Comparison of ENCODE assay signal across 15 cellular contexts in the genomic region with DNA sequence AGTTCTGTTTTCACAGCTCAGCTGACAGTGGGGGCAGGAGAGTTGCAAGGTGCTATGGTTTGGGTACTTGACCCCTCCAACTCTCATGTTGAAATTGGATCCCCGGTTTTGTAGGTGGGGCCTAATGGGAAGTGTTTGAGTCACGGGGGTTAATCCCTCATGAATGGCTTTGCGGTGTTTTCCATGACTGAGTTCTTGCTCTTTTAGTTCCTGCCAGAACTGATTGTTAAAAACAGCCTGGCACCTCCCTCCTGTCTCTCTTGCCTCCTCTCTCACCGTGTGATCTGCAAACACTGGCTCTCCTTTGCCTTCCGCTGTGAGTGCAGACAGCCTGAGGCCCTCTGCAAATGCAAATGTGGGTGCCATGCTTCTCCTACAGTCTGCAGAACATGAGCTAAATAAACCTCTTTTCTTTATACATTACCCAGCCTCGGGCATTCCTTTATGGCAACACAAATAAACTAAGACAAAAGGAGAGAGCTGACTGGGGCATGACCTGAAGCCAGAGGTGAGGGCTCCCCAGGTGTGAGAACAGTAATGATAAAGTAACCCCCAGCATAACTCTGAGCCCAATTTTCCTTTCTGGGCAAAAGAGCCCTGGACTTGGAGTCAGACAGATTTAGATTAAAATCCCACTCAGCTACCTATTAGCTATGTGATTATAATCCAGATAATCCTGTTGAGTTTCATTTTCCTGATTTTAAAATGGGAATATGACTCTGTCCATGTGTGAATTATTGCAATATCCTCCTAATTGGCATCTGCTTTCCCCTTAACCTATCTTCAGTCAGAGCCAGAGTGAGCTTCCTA.
A peak's percentile ranks its signal among the peaks of the same experiment; 100 is the strongest.
DNase-seq lines count a peak whose midpoint lies in the region; ATAC-seq and TF ChIP-seq lines count a peak whose summit lies in the region.
"Had no signal": no experiment of that assay in that cellular context is flagged by ENCODE, and none has a peak within 500 bp of the region (broad histone marks: within the 10 kb centered on the region; RNA-seq: fewer than 3 reads in every experiment).

No MANE protein-coding gene starts in this region.

- no peaks in the 10 kb centered on the region for H3K36me3 Mint-ChIP-seq in naive thymus-derived CD4-positive, alpha-beta T cell

- no peaks in the 10 kb centered on the region for H3K4me1 ChIP-seq in left lung
- H3K4me1 ChIP-seq in naive thymus-derived CD4-positive, alpha-beta T cell (ENCODE audit: control insufficient read depth in 2 of 2, insufficient read depth in 2 of 2, low read length in 2 of 2) = no peaks in the 10 kb centered on the region
- H3K4me1 ChIP-seq in tibial artery = no peaks in the 10 kb centered on the region
- H3K4me1 ChIP-seq: colonic mucosa had no signal

- H3K9me3 ChIP-seq in left lung = no peaks in the 10 kb centered on the region
- no peaks in the 10 kb centered on the region for H3K9me3 ChIP-seq in naive thymus-derived CD4-positive, alpha-beta T cell (ENCODE audit: control insufficient read depth in 2 of 3, low read length in 3 of 3)
- H3K9me3 ChIP-seq in tibial artery = no peaks in the 10 kb centered on the region
- H3K9me3 ChIP-seq: colonic mucosa had no signal

- H3K4me3 Mint-ChIP-seq in naive thymus-derived CD4-positive, alpha-beta T cell = no peak overlapping the region
- H3K4me3 Mint-ChIP-seq: activated naive CD8-positive, alpha-beta T cell treated with anti-CD3 and anti-CD28 coated beads, Interleukin-2, amount 50 U/mL, for 24 hours; stimulated activated memory B cell treated with anti-CD40 and anti-IgM and Interleukin-4, amounts not matched to agents 10 μg/mL and 1 μg/mL and 100 μg/mL, for 72 hours had no signal

- peaks cover 0 to 19% (median 4%) of the 10 kb centered on the region in 11 donors for H3K9me3 Mint-ChIP-seq in naive thymus-derived CD4-positive, alpha-beta T cell
- H3K9me3 Mint-ChIP-seq: activated naive CD8-positive, alpha-beta T cell treated with anti-CD3 and anti-CD28 coated beads, Interleukin-2, amount 50 U/mL, for 24 hours had no signal

- TF ChIP-seq CTCF in left lung (IDR thresholded peaks at IDR 0.05) = no peak
- no peak for TF ChIP-seq CTCF in tibial artery (IDR thresholded peaks at IDR 0.05)

- H3K4me3 ChIP-seq in left lung (no peak overlapping the region), tibial artery (no peak overlapping the region)
- H3K4me3 ChIP-seq in naive thymus-derived CD4-positive, alpha-beta T cell (ENCODE audit: low read length) = no peak overlapping the region
- H3K4me3 ChIP-seq: colonic mucosa had no signal

- H3K36me3 ChIP-seq in left lung (no peaks in the 10 kb centered on the region), tibial artery (no peaks in the 10 kb centered on the region)
- H3K36me3 ChIP-seq in naive thymus-derived CD4-positive, alpha-beta T cell (ENCODE audit: control insufficient read depth in 2 of 3, insufficient read depth in 3 of 3, low read length in 3 of 3) = no peaks in the 10 kb centered on the region
- H3K36me3 ChIP-seq: colonic mucosa had no signal

- POLR2A ChIA-PET in naive thymus-derived CD4-positive, alpha-beta T cell (lab: Charles Lee) = no interaction called here

- ATAC-seq in left lung = peak; percentile 94
- no peak for ATAC-seq in HG02870 (IDR thresholded peaks at IDR 0.05; ENCODE audit: unreplicated experiment)
- no peak for ATAC-seq in GM18519 (IDR thresholded peaks at IDR 0.05; ENCODE audit: low FRiP score, unreplicated experiment)
- no peak for ATAC-seq in naive thymus-derived CD4-positive, alpha-beta T cell
- ATAC-seq: activated naive CD8-positive, alpha-beta T cell treated with anti-CD3 and anti-CD28 coated beads, Interleukin-2, amount 50 U/mL, for 24 hours; stimulated activated memory B cell treated with anti-CD40 and anti-IgM and Interleukin-4, amounts not matched to agents 10 μg/mL and 1 μg/mL and 100 μg/mL, for 72 hours had no signal

- peak; percentile 92 for DNase-seq in DMS53 (lab: John Stamatoyannopoulos, UW)
- DNase-seq in NCI-H1105 (lab: John Stamatoyannopoulos, UW) = peak; percentile 9
- DNase-seq in astrocyte of the hippocampus (ENCODE audit: low read depth, low spot score) = peak; percentile 75
- peak in 1 of 2 donors; percentile 67 for DNase-seq in left lung
- no peak for DNase-seq in naive thymus-derived CD4-positive, alpha-beta T cell
- DNase-seq in tibial artery = no peak
- DNase-seq: activated naive CD8-positive, alpha-beta T cell treated with anti-CD3 and anti-CD28 coated beads, Interleukin-2, amount 50 U/mL, for 24 hours; colonic mucosa; kidney; NCI-H2171 treated with DMSO at 0.1 percent for 48 hours; occipital lobe; RPMI8226 had no signal

- intact Hi-C loops in left lung (cut with DNase I) = no loop called here
- intact Hi-C loops in naive thymus-derived CD4-positive, alpha-beta T cell (cut with micrococcal nuclease) = no loop called here
- intact Hi-C loops in tibial artery (cut with DNase I; ENCODE audit: low total_unique reads) = no loop called here

- H3K27ac ChIP-seq in left lung = peak overlapping the region; percentile 60 to 75
- no peak overlapping the region for H3K27ac ChIP-seq in naive thymus-derived CD4-positive, alpha-beta T cell (ENCODE audit: low read depth, low read length)
- H3K27ac ChIP-seq in tibial artery = no peak overlapping the region
- H3K27ac ChIP-seq: colonic mucosa had no signal

- CTCF ChIA-PET in naive thymus-derived CD4-positive, alpha-beta T cell (lab: Charles Lee) = no interaction called here

- H3K27me3 ChIP-seq in left lung (no peaks in the 10 kb centered on the region), tibial artery (peaks cover 0 to 7% of the 10 kb centered on the region in 2 donors)
- no peaks in the 10 kb centered on the region for H3K27me3 ChIP-seq in naive thymus-derived CD4-positive, alpha-beta T cell (ENCODE audit: control insufficient read depth in 2 of 2, insufficient read depth in 2 of 2, low read length in 2 of 2)
- H3K27me3 ChIP-seq: colonic mucosa had no signal

- H3K27me3 Mint-ChIP-seq in naive thymus-derived CD4-positive, alpha-beta T cell = peaks cover 14 to 40% (median 22%) of the 10 kb centered on the region in 5 donors

- H3K4me1 Mint-ChIP-seq in naive thymus-derived CD4-positive, alpha-beta T cell = no peaks in the 10 kb centered on the region

- no peak overlapping the region for H3K27ac Mint-ChIP-seq in naive thymus-derived CD4-positive, alpha-beta T cell
- H3K27ac Mint-ChIP-seq: activated naive CD8-positive, alpha-beta T cell treated with anti-CD3 and anti-CD28 coated beads, Interleukin-2, amount 50 U/mL, for 24 hours; stimulated activated memory B cell treated with anti-CD40 and anti-IgM and Interleukin-4, amounts not matched to agents 10 μg/mL and 1 μg/mL and 100 μg/mL, for 72 hours had no signal

Comparison
In these comparisons a context has a peak if more than half of its experiments do, and no peak if none do; other contexts are left out.
1. DNase-seq: peak in DMS53 (single experiment), NCI-H1105 (single experiment) and astrocyte of the hippocampus (single experiment); none in naive thymus-derived CD4-positive, alpha-beta T cell (0 of 9) and tibial artery (0 of 2).
2. H3K27ac ChIP-seq: peak in left lung (2 of 2); none in naive thymus-derived CD4-positive, alpha-beta T cell (single experiment) and tibial artery (0 of 2).